In the genomic region with DNA sequence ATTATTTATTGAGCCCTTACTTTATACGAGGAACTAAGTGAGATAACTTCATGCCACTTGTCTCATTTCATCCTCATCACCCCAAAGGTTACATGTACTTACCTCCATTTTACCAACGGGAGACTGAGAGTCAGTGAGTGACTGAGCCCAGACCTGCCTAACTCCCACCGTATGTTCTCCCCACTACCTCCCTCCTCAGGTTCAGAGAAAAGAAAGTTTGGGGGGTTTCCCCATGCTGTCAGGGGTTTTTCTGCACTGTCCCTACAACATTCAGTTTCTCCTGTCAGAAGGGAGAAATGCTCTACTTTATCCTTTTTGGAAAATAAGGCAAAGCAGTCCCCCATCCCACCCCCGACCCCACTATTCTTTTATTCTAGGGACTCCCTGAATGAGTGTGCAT, we compare ENCODE assay signal across 20 cellular contexts. TPM values are rescaled to one million over a fixed set of nuclear protein-coding genes. Genes with fewer than 3 reads are reported as not detected.
DNase-seq lines count a peak whose midpoint lies in the region; ATAC-seq and TF ChIP-seq lines count a peak whose summit lies in the region.
"Had no signal": no experiment of that assay in that cellular context is flagged by ENCODE, and none has a peak within 500 bp of the region (broad histone marks: within the 10 kb centered on the region; RNA-seq: fewer than 3 reads in every experiment).

No MANE protein-coding gene starts in this region.

- H3K27me3 ChIP-seq in A673 (replicated peaks; ENCODE audit: insufficient read depth, low read depth, low read length, poor library complexity) = peaks cover 4% of the 10 kb centered on the region

- BruUV-seq in A673 (replicated peaks; lab: Mats Ljungman, UMichigan) = no TSS peak

- no peak overlapping the region for H3K27ac ChIP-seq in A673 (ENCODE audit: low read depth, low read length, poor library complexity, severe bottlenecking)
- H3K27ac ChIP-seq: A549, C4-2B, KMS-11, PC-9 had no signal

- no peak overlapping the region for H3K4me3 ChIP-seq in A673 (ENCODE audit: low read depth, low read length, poor library complexity, severe bottlenecking)
- H3K4me3 ChIP-seq: A549, PC-9 had no signal

- DNase-seq in GM13976 (ENCODE audit: low spot score) = peak; percentile 15
- no peak for DNase-seq in A673 (ENCODE audit: low spot score)
- DNase-seq in dedifferentiated amniotic fluid mesenchymal stem cell (ENCODE audit: extremely low spot score) = no peak
- DNase-seq in activated CD4-positive, alpha-beta T cell treated with anti-CD3 and anti-CD28 coated beads for 4 hours = no peak
- DNase-seq in activated T-cell treated with anti-CD3 and anti-CD28 coated beads for 4 hours = no peak
- DNase-seq: GDM1, HFFc6, NCI-H1436, NCI-H2029, NCI-H2171 treated with DMSO at 0.1 percent for 48 hours, NCI-H510A, NCI-H774, PC-9 had no signal

- H3K4me1 ChIP-seq in A673 (ENCODE audit: insufficient read depth, low read length, poor library complexity, severe bottlenecking) = no peaks in the 10 kb centered on the region
- H3K4me1 ChIP-seq: A549 had no signal

- in situ Hi-C loops in GM13976 (cut with MboI; ENCODE audit: low sequenced_read_pairs, unreplicated experiment) = no loop called here

- POLR2A ChIA-PET in A673 (lab: Charles Lee; ENCODE audit: low non-redundant PET) = no interaction called here

- peak; percentile 44 for ATAC-seq in GM19025 (IDR thresholded peaks at IDR 0.05; ENCODE audit: low read depth, unreplicated experiment)
- peak; percentile 38 for ATAC-seq in GM21786 (IDR thresholded peaks at IDR 0.05; ENCODE audit: unreplicated experiment)
- ATAC-seq in HG03103 (IDR thresholded peaks at IDR 0.05; ENCODE audit: low read depth, unreplicated experiment) = peak; percentile 53
- ATAC-seq: A549 had no signal

- H3K36me3 ChIP-seq in A673 (ENCODE audit: insufficient read depth, low read length, poor library complexity, severe bottlenecking) = no peaks in the 10 kb centered on the region

- intact Hi-C loops in A673 (cut with micrococcal nuclease; ENCODE audit: unreplicated experiment) = no loop called here

- CTCF ChIA-PET in A673 (lab: Charles Lee) = no interaction called here

- H3K9me3 ChIP-seq in A673 (ENCODE audit: low read depth, low read length, poor library complexity, severe bottlenecking) = no peaks in the 10 kb centered on the region
- H3K9me3 ChIP-seq: A549 had no signal

- TF ChIP-seq CTCF in GM13976 (IDR thresholded peaks at IDR 0.05; ENCODE audit: borderline replicate concordance, control extremely low read depth, extremely low read depth, insufficient read depth, missing control alignments) (no peak), A673 (conservative IDR thresholded peaks at IDR 0.05; ENCODE audit: low read depth, low read length) (no peak)

RNA-seq across cellular contexts. Expression of gene FAM78B, which starts 32.9 kb away (rescaled TPM):
- 0.24 and 0.50 TPM in 2 replicates for total RNA-seq in A673 (2021)
- total RNA-seq: M059J, PC-9 had no signal
